Comparison of ENCODE assay signal across 18 cellular contexts in the genomic region with DNA sequence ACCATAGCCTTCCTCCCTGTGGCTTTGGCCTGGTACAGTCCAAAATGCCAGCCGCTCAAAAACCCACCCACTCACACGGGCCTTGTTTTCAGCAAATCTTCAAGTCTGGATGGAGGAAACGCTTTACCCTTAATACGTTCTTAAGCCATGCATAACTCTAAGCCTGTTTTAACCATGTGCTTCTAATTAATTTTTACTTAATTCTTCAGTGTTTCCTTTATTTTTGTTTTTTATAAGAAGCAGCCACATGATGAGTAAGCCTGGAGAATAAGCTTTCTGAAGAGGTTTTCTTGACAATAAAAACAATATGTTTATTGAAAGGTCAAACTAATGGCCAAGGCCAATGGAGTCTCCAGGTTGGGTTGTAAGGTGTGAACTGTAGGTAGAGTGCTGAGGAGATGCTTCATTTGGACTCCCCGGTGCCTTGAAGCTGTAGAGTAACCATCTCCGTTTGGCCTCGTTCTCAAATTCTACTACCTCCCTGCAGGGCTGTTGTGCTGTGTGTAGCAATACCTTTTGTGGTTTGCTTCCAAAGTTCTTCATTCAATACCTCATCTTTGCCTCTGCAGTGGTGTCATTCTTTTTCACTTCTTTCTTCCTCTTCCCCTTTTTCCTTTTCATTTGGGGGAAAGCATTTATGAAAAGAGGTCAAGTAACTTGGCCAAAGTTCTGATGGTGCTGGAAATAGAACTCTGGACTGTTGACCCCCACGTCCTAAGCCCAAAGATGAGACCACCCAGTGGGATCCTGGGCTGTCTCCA.
DNase-seq lines count a peak whose midpoint lies in the region; ATAC-seq and TF ChIP-seq lines count a peak whose summit lies in the region.
"Had no signal": no experiment of that assay in that cellular context is flagged by ENCODE, and none has a peak within 500 bp of the region (broad histone marks: within the 10 kb centered on the region; RNA-seq: fewer than 3 reads in every experiment).

No MANE protein-coding gene starts in this region.

- DNase-seq in right atrium auricular region (ENCODE audit: low spot score) = no peak
- DNase-seq in Right ventricle myocardium inferior (ENCODE audit: missing footprints) = no peak
- DNase-seq in RPMI8226 = peak; percentile 59
- no peak for DNase-seq in left lobe of liver (ENCODE audit: low spot score)
- DNase-seq in upper lobe of right lung = no peak
- no peak for DNase-seq in effector memory CD4-positive, alpha-beta T cell
- no peak for DNase-seq in DMS79 treated with DMSO at 0.1 percent for 48 hours (lab: John Stamatoyannopoulos, UW)
- DNase-seq: activated CD4-positive, CD25-positive, alpha-beta regulatory T cell; activated CD8-positive, alpha-beta memory T cell treated with anti-CD3 and anti-CD28 coated beads, Interleukin-2, amount 10 ng/mL, durations not matched to agents 7 days and 5 days; activated effector memory CD4-positive, alpha-beta T cell treated with anti-CD3 and anti-CD28 coated beads, Interleukin-2, amount 50 U/mL, for 16 hours; amygdala; COR-L47; NCI-H187 treated with DMSO at 0.1 percent for 48 hours; NCI-H524; T-cell had no signal

- intact Hi-C loops in Right ventricle myocardium inferior (cut with DNase I) = no loop called here
- intact Hi-C loops in upper lobe of right lung (cut with DNase I) = no loop called here

- peaks cover 0 to 36% of the 10 kb centered on the region in 2 donors for H3K4me1 ChIP-seq in right atrium auricular region
- H3K4me1 ChIP-seq in upper lobe of right lung = peaks cover 24% of the 10 kb centered on the region
- no peaks in the 10 kb centered on the region for H3K4me1 ChIP-seq in effector memory CD4-positive, alpha-beta T cell (ENCODE audit: control insufficient read depth, insufficient read depth, low read length, poor library complexity, severe bottlenecking)

- no peaks in the 10 kb centered on the region for H3K36me3 ChIP-seq in right atrium auricular region
- no peaks in the 10 kb centered on the region for H3K36me3 ChIP-seq in upper lobe of right lung
- H3K36me3 ChIP-seq in effector memory CD4-positive, alpha-beta T cell (ENCODE audit: control insufficient read depth, insufficient read depth, low read length) = no peaks in the 10 kb centered on the region
- H3K36me3 ChIP-seq: upper lobe of left lung had no signal

- TF ChIP-seq CTCF in right atrium auricular region (IDR thresholded peaks at IDR 0.05) (no peak), upper lobe of right lung (IDR thresholded peaks at IDR 0.05) (no peak)

- H3K9me3 ChIP-seq in right atrium auricular region (no peaks in the 10 kb centered on the region), upper lobe of right lung (no peaks in the 10 kb centered on the region)
- no peaks in the 10 kb centered on the region for H3K9me3 ChIP-seq in effector memory CD4-positive, alpha-beta T cell (ENCODE audit: control insufficient read depth, low read length)
- H3K9me3 ChIP-seq: upper lobe of left lung had no signal

- no peak for ATAC-seq in Right ventricle myocardium inferior
- peak; percentile 64 for ATAC-seq in left lobe of liver
- ATAC-seq in upper lobe of right lung = peak; percentile 73
- ATAC-seq in GM21390 (IDR thresholded peaks at IDR 0.05; ENCODE audit: unreplicated experiment) = no peak
- ATAC-seq: activated CD8-positive, alpha-beta memory T cell treated with anti-CD3 and anti-CD28 coated beads, Interleukin-2, amount 10 ng/mL, durations not matched to agents 7 days and 5 days; T-cell had no signal

- peak overlapping the region; percentile 18 to 41 for H3K27ac ChIP-seq in right atrium auricular region
- no peak overlapping the region for H3K27ac ChIP-seq in upper lobe of right lung
- no peak overlapping the region for H3K27ac ChIP-seq in effector memory CD4-positive, alpha-beta T cell (ENCODE audit: insufficient read depth, low read length, poor library complexity, severe bottlenecking)

- H3K4me3 ChIP-seq in right atrium auricular region (no peak overlapping the region), upper lobe of right lung (no peak overlapping the region)
- no peak overlapping the region for H3K4me3 ChIP-seq in effector memory CD4-positive, alpha-beta T cell (ENCODE audit: insufficient read depth, low read depth, low read length, poor library complexity, severe bottlenecking)
- H3K4me3 ChIP-seq: skin epidermis, upper lobe of left lung had no signal

- H3K27me3 ChIP-seq in right atrium auricular region (no peaks in the 10 kb centered on the region), upper lobe of right lung (no peaks in the 10 kb centered on the region)
- no peaks in the 10 kb centered on the region for H3K27me3 ChIP-seq in effector memory CD4-positive, alpha-beta T cell (replicated peaks; ENCODE audit: control insufficient read depth, insufficient read depth, low read length, poor library complexity, severe bottlenecking)
- H3K27me3 ChIP-seq: upper lobe of left lung had no signal

Comparison
In these comparisons a context has a peak if more than half of its experiments do, and no peak if none do; other contexts are left out.
1. H3K27ac ChIP-seq: peak in right atrium auricular region (2 of 2); none in upper lobe of right lung (single experiment) and effector memory CD4-positive, alpha-beta T cell (single experiment).
2. ATAC-seq: peak in left lobe of liver (single experiment) and upper lobe of right lung (single experiment); none in Right ventricle myocardium inferior (single experiment) and GM21390 (single experiment).